In the genomic region with DNA sequence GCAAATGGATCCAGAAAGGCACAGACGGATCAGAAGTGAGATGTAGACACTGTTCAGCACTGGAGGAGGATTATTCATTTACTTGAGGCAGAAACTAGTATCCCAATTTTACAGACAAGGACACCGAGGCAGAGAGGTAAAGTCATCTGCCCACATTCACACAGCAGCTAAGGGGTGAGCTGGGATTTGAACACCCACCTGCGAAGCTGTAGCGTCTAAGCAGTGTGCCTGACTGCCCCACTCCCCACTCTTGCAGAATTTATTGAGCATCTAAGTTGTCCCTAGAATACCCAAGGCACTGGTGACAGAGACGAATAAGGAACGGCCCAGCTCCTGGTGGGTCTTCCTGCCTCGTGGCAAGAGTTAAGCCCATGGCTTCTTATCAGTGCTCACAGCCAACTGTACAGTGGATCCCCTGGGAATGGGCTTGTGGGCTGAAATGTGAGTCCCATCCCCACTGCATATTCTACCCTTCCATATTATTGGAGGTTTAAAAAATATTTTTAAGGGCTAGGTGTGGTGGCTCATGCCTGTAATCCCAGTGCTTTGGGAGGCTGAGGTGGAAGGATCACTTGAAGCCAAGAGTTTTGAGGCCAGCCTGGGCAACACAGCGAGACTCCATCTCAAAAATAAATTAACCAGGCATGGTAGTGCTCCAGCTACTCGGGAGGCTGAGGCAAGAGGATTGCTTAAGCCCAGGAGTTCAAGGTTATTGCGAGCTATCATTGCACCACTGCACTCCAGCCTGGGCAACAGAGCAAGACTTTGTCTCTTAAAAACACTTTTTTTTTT, we compare ENCODE assay signal across 10 cellular contexts.
DNase-seq lines count a peak whose midpoint lies in the region; ATAC-seq, FAIRE-seq and TF ChIP-seq lines count a peak whose summit lies in the region.
"Had no signal": no experiment of that assay in that cellular context is flagged by ENCODE, and none has a peak within 500 bp of the region (broad histone marks: within the 10 kb centered on the region; RNA-seq: fewer than 3 reads in every experiment).

No MANE protein-coding gene starts in this region.

- peak overlapping the region; percentile 95 for H3K18ac ChIP-seq in IMR-90 (ENCODE audit: low read depth, low read length)

- peak overlapping the region; percentile 78 for H2BK120ac ChIP-seq in IMR-90 (ENCODE audit: low read depth, low read length)

- no peaks in the 10 kb centered on the region for H3K9me3 ChIP-seq in A549
- H3K9me3 ChIP-seq in IMR-90 (ENCODE audit: control insufficient read depth, insufficient read depth, low read length): no peaks in the 10 kb centered on the region
- H3K9me3 ChIP-seq in breast epithelium: no peaks in the 10 kb centered on the region
- no peaks in the 10 kb centered on the region for H3K9me3 ChIP-seq in naive thymus-derived CD4-positive, alpha-beta T cell (ENCODE audit: control insufficient read depth in 2 of 3, low read length in 3 of 3)

- peak overlapping the region; percentile 60; the same call in 1 of the 2 replicates for H2AK5ac ChIP-seq in IMR-90 (ENCODE audit: low read depth, low read length)

- TF ChIP-seq EP300 in A549 (IDR thresholded peaks at IDR 0.05): no peak

- H3K4me1 ChIP-seq in A549: peaks cover 29% of the 10 kb centered on the region
- H3K4me1 ChIP-seq in IMR-90 (ENCODE audit: control insufficient read depth, insufficient read depth, low read length): peaks cover 31% of the 10 kb centered on the region
- no peaks in the 10 kb centered on the region for H3K4me1 ChIP-seq in breast epithelium
- peaks cover 20 to 28% of the 10 kb centered on the region in 2 donors for H3K4me1 ChIP-seq in naive thymus-derived CD4-positive, alpha-beta T cell (ENCODE audit: control insufficient read depth in 2 of 2, insufficient read depth in 2 of 2, low read length in 2 of 2)

- H3K36me3 Mint-ChIP-seq in naive thymus-derived CD4-positive, alpha-beta T cell: peaks cover 0 to 21% (median 7%) of the 10 kb centered on the region in 5 donors

- H3K4me3 Mint-ChIP-seq in naive thymus-derived CD4-positive, alpha-beta T cell: peak overlapping the region; percentile 71 to 97 (median 95)

- no peak overlapping the region for H3K9ac ChIP-seq in IMR-90 (ENCODE audit: low read depth, low read length)

- H4K8ac ChIP-seq in IMR-90 (ENCODE audit: low read depth in 2 of 2, low read length in 2 of 2): peak overlapping the region; percentile 43 to 73; a peak in 3 of 4 replicates

- peak overlapping the region; percentile 83 for H2BK5ac ChIP-seq in IMR-90 (ENCODE audit: low read depth, low read length, poor library complexity, severe bottlenecking)

- H4K5ac ChIP-seq in IMR-90 (ENCODE audit: low read depth, low read length): peak overlapping the region; percentile 26; the same call in 1 of the 2 replicates

- H3K9me3 Mint-ChIP-seq in naive thymus-derived CD4-positive, alpha-beta T cell: peaks cover 0 to 1% (median 0%) of the 10 kb centered on the region in 11 donors

- 64% methylated on average over 10 of the region's 10 CpGs for WGBS in A549 (ENCODE audit: missing lambda C conversion rate)
- WGBS in IMR-90 (ENCODE audit: extremely low coverage in 2 of 2, insufficient read length in 1 of 2), 2 experiments: 49% methylated on average over 2 of the region's 10 CpGs; no CpG with 5 or more reads in 1 of the 2 experiments

- H3K9me1 ChIP-seq in IMR-90 (ENCODE audit: insufficient read depth, low read length): peaks cover 14% of the 10 kb centered on the region; the same call in 1 of the 2 replicates

- H3K14ac ChIP-seq in IMR-90 (replicated peaks; ENCODE audit: low read depth, low read length): peak overlapping the region; percentile 46; the same call in 1 of the 2 replicates

- POLR2A ChIA-PET in A549 (lab: Yijun Ruan, JAX): interaction anchor here (0.6 to 1.1 kb wide), 3 partner anchors 11 to 27 kb away, joined by 3 to 17 read pairs (median 5); no protein-coding TSS in a partner anchor
- POLR2A ChIA-PET in IMR-90 (lab: Charles Lee; ENCODE audit: unreplicated experiment): interaction anchor here (0.6 kb wide), 1 partner anchor 57 kb away, joined by 3 read pairs; no protein-coding TSS in a partner anchor
- POLR2A ChIA-PET in naive thymus-derived CD4-positive, alpha-beta T cell (lab: Charles Lee): interaction anchor here (0.6 to 2.9 kb wide), 10 partner anchors 8 to 108 kb away, joined by 3 to 20 read pairs (median 4); no protein-coding TSS in a partner anchor

- TF ChIP-seq CTCF in A549 (IDR thresholded peaks at IDR 0.05) (no peak), IMR-90 (conservative IDR thresholded peaks at IDR 0.05; ENCODE audit: low read depth, low read length) (no peak), breast epithelium (IDR thresholded peaks at IDR 0.05) (no peak)

- H2AK9ac ChIP-seq in IMR-90 (replicated peaks; ENCODE audit: low read depth, low read length, poor library complexity): no peak overlapping the region

- dilution Hi-C loops in IMR-90 (cut with HindIII; ENCODE audit: low sequenced_read_pairs, unreplicated experiment): no loop called here

- FAIRE-seq in A549 (lab: Jason Lieb, UNC): no peak
- FAIRE-seq in H54 (lab: Jason Lieb, UNC): no peak
- FAIRE-seq: G401.6, RCC 7860 had no signal

- BruUV-seq in IMR-90 (replicated peaks; lab: Mats Ljungman, UMichigan): no TSS peak

- peak overlapping the region; percentile 96 for H3K4me2 ChIP-seq in A549
- H3K4me2 ChIP-seq in IMR-90 (ENCODE audit: low read depth, low read length): no peak overlapping the region; the same call in 1 of the 2 replicates

- H3K36me3 ChIP-seq in IMR-90 (ENCODE audit: control insufficient read depth, insufficient read depth, low read length) (no peaks in the 10 kb centered on the region), breast epithelium (no peaks in the 10 kb centered on the region)
- H3K36me3 ChIP-seq in naive thymus-derived CD4-positive, alpha-beta T cell (ENCODE audit: control insufficient read depth in 2 of 3, insufficient read depth in 3 of 3, low read length in 3 of 3): peaks cover 0 to 11% (median 0%) of the 10 kb centered on the region in 3 experiments

- peak overlapping the region; percentile 96 for H2AFZ ChIP-seq in IMR-90 (replicated peaks; ENCODE audit: low read length, poor library complexity)

- H3K27me3 ChIP-seq in IMR-90 (ENCODE audit: control insufficient read depth, insufficient read depth, low read length): no peaks in the 10 kb centered on the region
- H3K27me3 ChIP-seq in breast epithelium: no peaks in the 10 kb centered on the region
- H3K27me3 ChIP-seq in naive thymus-derived CD4-positive, alpha-beta T cell (ENCODE audit: control insufficient read depth in 2 of 2, insufficient read depth in 2 of 2, low read length in 2 of 2): no peaks in the 10 kb centered on the region

- CTCF ChIA-PET in A549 (lab: Yijun Ruan, JAX): interaction anchor here (0.6 to 5.3 kb wide), 32 partner anchors 8 to 301 kb away, joined by 3 to 56 read pairs (median 5); a partner anchor contains a TSS
- CTCF ChIA-PET in IMR-90 (lab: Yijun Ruan, JAX): interaction anchor here (0.6 to 3.0 kb wide), 8 partner anchors 10 to 604 kb away, joined by 3 to 11 read pairs (median 3); no protein-coding TSS in a partner anchor
- CTCF ChIA-PET in naive thymus-derived CD4-positive, alpha-beta T cell (lab: Charles Lee): interaction anchor here (0.6 to 2.8 kb wide), 15 partner anchors 9 to 97 kb away, joined by 3 to 23 read pairs (median 4); no protein-coding TSS in a partner anchor

- 0 out of 3 replicates have a peak overlapping the region, but pooled peaks have one; percentile 7 for H2BK15ac ChIP-seq in IMR-90 (ENCODE audit: low read depth, low read length)

- H3K27me3 Mint-ChIP-seq in naive thymus-derived CD4-positive, alpha-beta T cell: peaks cover 0 to 5% (median 0%) of the 10 kb centered on the region in 5 donors

- H3K27ac Mint-ChIP-seq in naive thymus-derived CD4-positive, alpha-beta T cell: peak overlapping the region; percentile 6 to 94 (median 89)

- intact Hi-C loops in IMR-90 (cut with micrococcal nuclease) (loop anchor here (2.0 kb wide), 1 partner anchor 23 kb away; no protein-coding TSS in a partner anchor), breast epithelium (cut with DNase I; ENCODE audit: low total_unique reads) (loop anchor here (10.0 kb wide), 1 partner anchor 1359 kb away; no protein-coding TSS in a partner anchor)
- intact Hi-C loops in naive thymus-derived CD4-positive, alpha-beta T cell (cut with micrococcal nuclease): loop anchor here (1.0 to 2.0 kb wide), 6 partner anchors 11 to 127 kb away; no protein-coding TSS in a partner anchor

- DNase-seq in A549 (ENCODE audit: low read depth in 1 of 2, low spot score in 1 of 2) (no peak), IMR-90 (no peak), breast epithelium (ENCODE audit: low spot score in 2 of 2) (no peak), GM19238 (ENCODE audit: insufficient read length, low spot score) (no peak), H54 (ENCODE audit: insufficient read length, low spot score) (no peak)
- peak in 1 of 9 donors; percentile 3 for DNase-seq in naive thymus-derived CD4-positive, alpha-beta T cell

- H3K56ac ChIP-seq in IMR-90 (ENCODE audit: extremely low read depth, insufficient read depth, low read length): no peak overlapping the region

- peaks cover 30 to 80% (median 71%) of the 10 kb centered on the region in 7 donors for H3K4me1 Mint-ChIP-seq in naive thymus-derived CD4-positive, alpha-beta T cell

- in situ Hi-C loops in IMR-90 (cut with MboI; ENCODE audit: low sequenced_read_pairs): no loop called here

- H3K4ac ChIP-seq in IMR-90 (ENCODE audit: low read depth, low read length): peak overlapping the region; percentile 68

- H3K23ac ChIP-seq in IMR-90 (ENCODE audit: low read depth, low read length): peak overlapping the region; percentile 29; the same call in 1 of the 2 replicates

- H3K27ac ChIP-seq in A549: peak overlapping the region; percentile 74 to 85; a peak in 4 of 6 replicates
- H3K27ac ChIP-seq in IMR-90 (ENCODE audit: insufficient read depth, low read length): peak overlapping the region; percentile 95; the same call in 1 of the 2 replicates
- peak overlapping the region; percentile 84 to 85 for H3K27ac ChIP-seq in breast epithelium
- H3K27ac ChIP-seq in naive thymus-derived CD4-positive, alpha-beta T cell (ENCODE audit: low read depth, low read length): peak overlapping the region; percentile 77

- 0 out of 3 replicates have a peak overlapping the region, but pooled peaks have one; percentile 84 for H3K4me3 ChIP-seq in A549
- no peak overlapping the region for H3K4me3 ChIP-seq in IMR-90 (ENCODE audit: insufficient read depth, low read depth, low read length)
- peak overlapping the region; percentile 81 to 88 (median 88) for H3K4me3 ChIP-seq in breast epithelium
- H3K4me3 ChIP-seq in naive thymus-derived CD4-positive, alpha-beta T cell (ENCODE audit: low read length): peak overlapping the region; percentile 69

- TF ChIP-seq POLR2A in A549 (IDR thresholded peaks at IDR 0.05; ENCODE audit: low read length) (no peak), IMR-90 (IDR thresholded peaks at IDR 0.05; ENCODE audit: low read depth, low read length) (no peak), breast epithelium (IDR thresholded peaks at IDR 0.05) (no peak), H54 (IDR thresholded peaks at IDR 0.05; ENCODE audit: low read depth, low read length) (no peak)

- ATAC-seq in A549: no peak
- ATAC-seq in IMR-90 (ENCODE audit: low read depth): no peak
- ATAC-seq in naive thymus-derived CD4-positive, alpha-beta T cell: no peak
- no peak for ATAC-seq in HG03565 (IDR thresholded peaks at IDR 0.05; ENCODE audit: unreplicated experiment)
- ATAC-seq in HG03469 (IDR thresholded peaks at IDR 0.05; ENCODE audit: unreplicated experiment): no peak

- TF ChIP-seq RAD21 in A549 (conservative IDR thresholded peaks at IDR 0.05 in 1 of 2, IDR thresholded peaks at IDR 0.05 in 1 of 2) (no peak), IMR-90 (IDR thresholded peaks at IDR 0.05; ENCODE audit: low read length) (no peak)

- H4K20me1 ChIP-seq in IMR-90 (ENCODE audit: insufficient read depth, low read length): no peaks in the 10 kb centered on the region; the same call in 1 of the 2 replicates

- peaks cover 0 to 15% of the 10 kb centered on the region in 2 experiments; a peak in 2 of 4 replicates for H3K79me1 ChIP-seq in IMR-90 (ENCODE audit: low read depth in 1 of 2, low read length in 2 of 2)

- peak overlapping the region; percentile 82 for H2BK20ac ChIP-seq in IMR-90 (ENCODE audit: low read depth, low read length)

- H4K91ac ChIP-seq in IMR-90 (ENCODE audit: insufficient read depth, low read depth, low read length): peak overlapping the region; percentile 76
